ENCODE assay signal across 19 cellular contexts in genomic region chr3:51503007-51503406, GRCh38. TPM values are rescaled to one million over a fixed set of nuclear protein-coding genes. Genes with fewer than 3 reads are reported as not detected.
A peak's percentile ranks its signal among the peaks of the same experiment; 100 is the strongest.
DNase-seq lines count a peak whose midpoint lies in the region; ATAC-seq, FAIRE-seq and TF ChIP-seq lines count a peak whose summit lies in the region.
"Had no signal": no experiment of that assay in that cellular context is flagged by ENCODE, and none has a peak within 500 bp of the region (broad histone marks: within the 10 kb centered on the region; RNA-seq: fewer than 3 reads in every experiment).

No MANE protein-coding gene starts in this region.

- H2BK5ac ChIP-seq in neuronal stem cell (ENCODE audit: low read length): peak overlapping the region; percentile 22

- no peak for FAIRE-seq in GM12878 (lab: Jason Lieb, UNC)
- FAIRE-seq: D721Med, G401.6, GM19239 had no signal

- no peaks in the 10 kb centered on the region for H3K79me1 ChIP-seq in neuronal stem cell (ENCODE audit: low read depth, low read length)

- intact Hi-C loops in MCF 10A (cut with micrococcal nuclease) (loop anchor here (2.0 kb wide), 1 partner anchor 36 kb away; the partner anchor contains the start of gene RAD54L2), breast epithelium (cut with DNase I; ENCODE audit: low total_unique reads) (no loop called here), GM12878 (cut with micrococcal nuclease; ENCODE audit: unreplicated experiment) (loop anchor here (2.0 kb wide), 2 partner anchors 32 to 298 kb away; no protein-coding TSS in a partner anchor), sciatic nerve (cut with DNase I) (loop anchor here (5.0 to 10.0 kb wide), 2 partner anchors 174 to 302 kb away; no protein-coding TSS in a partner anchor)
- intact Hi-C loops in CD8-positive, alpha-beta T cell (cut with DNase I, micrococcal nuclease): loop anchor here in 1 of 2 experiments (5.0 to 10.0 kb wide), 3 partner anchors 442 to 1576 kb away; partner anchors contain the start of genes MON1A, PARP3, RBM6 and RRP9

- TF ChIP-seq RAD21 in GM12878 (IDR thresholded peaks at IDR 0.05; ENCODE audit: insufficient read depth, low read depth, low read length): no peak

- H3K27me3 Mint-ChIP-seq in MCF 10A (ENCODE audit: insufficient read depth, unreplicated experiment): no peaks in the 10 kb centered on the region
- no peaks in the 10 kb centered on the region for H3K27me3 Mint-ChIP-seq in CD8-positive, alpha-beta T cell (ENCODE audit: low read depth)
- H3K27me3 Mint-ChIP-seq: B cell; CD4-positive, alpha-beta T cell had no signal

- RAD21 ChIA-PET in GM12878 (lab: Charles Lee; ENCODE audit: unreplicated experiment): interaction anchor here (1.1 to 5.9 kb wide), 10 partner anchors 9 to 296 kb away, joined by 3 to 189 read pairs (median 18); partner anchors contain the start of genes MANF, RAD54L2 and TEX264

- 75% methylated on average over 2 of the region's 2 CpGs for WGBS in GM12878 (ENCODE audit: insufficient coverage, insufficient replicate concordance, low lambda C conversion rate, missing lambda C conversion rate)
- WGBS in neuronal stem cell (ENCODE audit: extremely low coverage in 2 of 2, insufficient read length in 2 of 2, insufficient replicate concordance in 1 of 2), 2 donors: no CpG with 5 or more reads among the region's 2 CpGs

- H3K9me3 ChIP-seq in breast epithelium (no peaks in the 10 kb centered on the region), GM12878 (replicated peaks; ENCODE audit: control insufficient read depth, insufficient read depth, low read length) (no peaks in the 10 kb centered on the region), neuronal stem cell (replicated peaks in 1 of 2; ENCODE audit: control insufficient read depth in 2 of 2, insufficient read depth in 1 of 2, low read depth in 1 of 2, low read length in 2 of 2) (no peaks in the 10 kb centered on the region)
- no peaks in the 10 kb centered on the region for H3K9me3 ChIP-seq in CD8-positive, alpha-beta T cell (ENCODE audit: low read length)
- H3K9me3 ChIP-seq: HAP-1 had no signal

- H3K9ac ChIP-seq in GM12878 (ENCODE audit: control insufficient read depth, insufficient read depth, low read length): no peak overlapping the region
- H3K9ac ChIP-seq in neuronal stem cell (ENCODE audit: low read depth, low read length, poor library complexity): no peak overlapping the region

- H3K4me1 ChIP-seq in breast epithelium: peaks cover 0 to 4% of the 10 kb centered on the region in 2 donors
- peaks cover 5% of the 10 kb centered on the region for H3K4me1 ChIP-seq in GM12878 (ENCODE audit: control insufficient read depth, insufficient read depth, low read length)
- H3K4me1 ChIP-seq in neuronal stem cell (ENCODE audit: control insufficient read depth in 2 of 2, insufficient read depth in 1 of 2, low read depth in 1 of 2, low read length in 2 of 2): peaks cover 0 to 6% of the 10 kb centered on the region in 2 donors
- peaks cover 16% of the 10 kb centered on the region for H3K4me1 ChIP-seq in CD8-positive, alpha-beta T cell (ENCODE audit: insufficient read depth, low read length)
- H3K4me1 ChIP-seq: HAP-1 had no signal

- no peaks in the 10 kb centered on the region for H3K36me3 Mint-ChIP-seq in MCF 10A (ENCODE audit: insufficient read depth, unreplicated experiment)
- H3K36me3 Mint-ChIP-seq in CD8-positive, alpha-beta T cell: peaks cover 7% of the 10 kb centered on the region

- no peak overlapping the region for H2AK5ac ChIP-seq in neuronal stem cell (ENCODE audit: low read depth, low read length)

- no peak for DNase-seq in MCF 10A (ENCODE audit: unreplicated experiment)
- DNase-seq in breast epithelium (ENCODE audit: low spot score in 2 of 2): no peak
- DNase-seq in GM12878 (ENCODE audit: low read depth, low spot score): no peak
- DNase-seq in neuronal stem cell (ENCODE audit: low spot score): no peak
- DNase-seq in CD8-positive, alpha-beta T cell: no peak
- no peak for DNase-seq in midbrain (lab: John Stamatoyannopoulos, UW)
- no peak for DNase-seq in Kasumi-1 (lab: John Stamatoyannopoulos, UW)
- no peak for DNase-seq in sciatic nerve (ENCODE audit: low spot score)
- DNase-seq: C1 segment of cervical spinal cord; CD4-positive, alpha-beta T cell; DMS153; DMS79 treated with DMSO at 0.1 percent for 48 hours; EL; GOT3 had no signal

- no peak overlapping the region for H2BK12ac ChIP-seq in neuronal stem cell (ENCODE audit: low read length)

- H3K4me2 ChIP-seq in GM12878 (ENCODE audit: control insufficient read depth, insufficient read depth): no peak overlapping the region
- H3K4me2 ChIP-seq in neuronal stem cell (ENCODE audit: insufficient read depth, low read length, poor library complexity, severe bottlenecking): no peak overlapping the region

- H4K20me1 ChIP-seq in GM12878 (ENCODE audit: control insufficient read depth, insufficient read depth): no peaks in the 10 kb centered on the region

- no peaks in the 10 kb centered on the region for H3K36me3 ChIP-seq in breast epithelium
- H3K36me3 ChIP-seq in GM12878 (ENCODE audit: control insufficient read depth in 2 of 2, insufficient read depth in 2 of 2, low read length in 1 of 2): no peaks in the 10 kb centered on the region
- no peaks in the 10 kb centered on the region for H3K36me3 ChIP-seq in neuronal stem cell (replicated peaks in 1 of 2; ENCODE audit: control insufficient read depth in 2 of 2, insufficient read depth in 2 of 2, low read length in 2 of 2)
- no peaks in the 10 kb centered on the region for H3K36me3 ChIP-seq in CD8-positive, alpha-beta T cell (ENCODE audit: insufficient read depth, low read length)
- H3K36me3 ChIP-seq: HAP-1 had no signal

- H3K79me2 ChIP-seq in GM12878 (ENCODE audit: control insufficient read depth, insufficient read depth, low read length): peaks cover 14% of the 10 kb centered on the region

- H4K91ac ChIP-seq in neuronal stem cell (ENCODE audit: low read depth, low read length, poor library complexity): no peak overlapping the region

- POLR2A ChIA-PET in MCF 10A (lab: Yijun Ruan, JAX): interaction anchor here (5.2 to 7.1 kb wide), 2 partner anchors 37 to 168 kb away, joined by 94 to 173 read pairs; partner anchors contain the start of genes RAD54L2 and TEX264
- POLR2A ChIA-PET in GM12878 (lab: Charles Lee): interaction anchor here (0.6 to 1.8 kb wide), 3 partner anchors 35 to 179 kb away, joined by 3 to 13 read pairs (median 4); partner anchors contain the start of gene RAD54L2
- POLR2A ChIA-PET in CD8-positive, alpha-beta T cell (lab: Charles Lee): no interaction called here

- no peak overlapping the region for H2BK120ac ChIP-seq in neuronal stem cell (ENCODE audit: low read depth, low read length)

- H3K9me3 Mint-ChIP-seq in MCF 10A (ENCODE audit: unreplicated experiment): no peaks in the 10 kb centered on the region
- H3K9me3 Mint-ChIP-seq in CD8-positive, alpha-beta T cell: no peaks in the 10 kb centered on the region
- H3K9me3 Mint-ChIP-seq: CD4-positive, alpha-beta T cell had no signal

- H3K27ac ChIP-seq in breast epithelium (no peak overlapping the region), GM12878 (ENCODE audit: control insufficient read depth, insufficient read depth) (no peak overlapping the region), neuronal stem cell (replicated peaks; ENCODE audit: low read length) (no peak overlapping the region)
- H3K27ac ChIP-seq in CD8-positive, alpha-beta T cell (ENCODE audit: low read depth, low read length): no peak overlapping the region

- no TSS peak for BruUV-seq in MCF 10A (replicated peaks; lab: Mats Ljungman, UMichigan)
- no TSS peak for BruUV-seq in GM12878 (replicated peaks; lab: Mats Ljungman, UMichigan)

- peak overlapping the region; percentile 32 for H3K27ac Mint-ChIP-seq in MCF 10A (ENCODE audit: low read depth, unreplicated experiment)
- H3K27ac Mint-ChIP-seq in CD8-positive, alpha-beta T cell: no peak overlapping the region
- H3K27ac Mint-ChIP-seq: B cell; CD4-positive, alpha-beta T cell had no signal

- TF ChIP-seq EP300 in GM12878 (IDR thresholded peaks at IDR 0.05; ENCODE audit: borderline replicate concordance in 1 of 2, control insufficient read depth in 1 of 2, low read depth in 2 of 2, low read length in 2 of 2): no peak

- in situ Hi-C loops in GM12878 (cut with MboI): loop anchor here (5.0 to 10.0 kb wide), 3 partner anchors 132 to 299 kb away; no protein-coding TSS in a partner anchor

- H3K23ac ChIP-seq in neuronal stem cell (ENCODE audit: low read depth, low read length, poor library complexity): no peak overlapping the region

- no peak overlapping the region for H3K4me3 Mint-ChIP-seq in MCF 10A (ENCODE audit: unreplicated experiment)
- no peak overlapping the region for H3K4me3 Mint-ChIP-seq in CD8-positive, alpha-beta T cell
- H3K4me3 Mint-ChIP-seq: B cell; CD4-positive, alpha-beta T cell had no signal

- no peak overlapping the region for H4K8ac ChIP-seq in neuronal stem cell (ENCODE audit: low read depth, low read length)

- peaks cover 8% of the 10 kb centered on the region for H3K4me1 Mint-ChIP-seq in MCF 10A (ENCODE audit: insufficient read depth, unreplicated experiment)
- peaks cover 19% of the 10 kb centered on the region for H3K4me1 Mint-ChIP-seq in CD8-positive, alpha-beta T cell (ENCODE audit: low read depth)

- TF ChIP-seq POLR2A in breast epithelium (IDR thresholded peaks at IDR 0.05): no peak
- no peak for TF ChIP-seq POLR2A in GM12878 (IDR thresholded peaks at IDR 0.05; ENCODE audit: low read depth, low read length)

- H3K14ac ChIP-seq in neuronal stem cell (ENCODE audit: low read length): no peak overlapping the region

- H3K27me3 ChIP-seq in breast epithelium (no peaks in the 10 kb centered on the region), GM12878 (replicated peaks in 1 of 2; ENCODE audit: control insufficient read depth in 2 of 2, insufficient read depth in 2 of 2, low read length in 1 of 2) (no peaks in the 10 kb centered on the region), neuronal stem cell (ENCODE audit: control insufficient read depth in 3 of 3, insufficient read depth in 3 of 3, low read depth in 1 of 3, low read length in 3 of 3) (no peaks in the 10 kb centered on the region)
- no peaks in the 10 kb centered on the region for H3K27me3 ChIP-seq in CD8-positive, alpha-beta T cell (ENCODE audit: insufficient read depth, low read length)

- CTCF ChIA-PET in MCF 10A (lab: Yijun Ruan, JAX) (interaction anchor here (0.6 to 6.2 kb wide), 20 partner anchors 18 to 701 kb away, joined by 3 to 213 read pairs (median 7); partner anchors contain the start of genes RAD54L2, RBM15B and TEX264), GM12878 (lab: Yijun Ruan, JAX) (interaction anchor here (1.4 to 8.0 kb wide), 14 partner anchors 15 to 296 kb away, joined by 4 to 331 read pairs (median 25); partner anchors contain the start of genes MANF, RAD54L2 and TEX264)
- CTCF ChIA-PET in CD8-positive, alpha-beta T cell (lab: Charles Lee): interaction anchor here (1.9 to 8.1 kb wide), 6 partner anchors 10 to 297 kb away, joined by 4 to 159 read pairs (median 68); partner anchors contain the start of gene TEX264

- SMC1A ChIA-PET in GM12878 (lab: Charles Lee; ENCODE audit: uncharacterized antibody, unreplicated experiment): interaction anchor here (0.6 to 6.2 kb wide), 14 partner anchors 11 to 182 kb away, joined by 3 to 168 read pairs (median 8); partner anchors contain the start of genes RAD54L2 and TEX264

- TF ChIP-seq CTCF in MCF 10A (IDR thresholded peaks at IDR 0.05; ENCODE audit: unreplicated experiment) (no peak), breast epithelium (IDR thresholded peaks at IDR 0.05) (no peak), GM12878 (IDR thresholded peaks at IDR 0.05 in 2 of 3, conservative IDR thresholded peaks at IDR 0.05 in 1 of 3; ENCODE audit: control insufficient read depth in 2 of 3, extremely low read depth in 1 of 3, insufficient read depth in 1 of 3, low read depth in 3 of 3, low read length in 3 of 3) (no peak)
- TF ChIP-seq CTCF in CD8-positive, alpha-beta T cell (IDR thresholded peaks at IDR 0.05): no peak

- H3K4me3 ChIP-seq in breast epithelium (no peak overlapping the region), GM12878 (no peak overlapping the region), neuronal stem cell (ENCODE audit: low read length in 2 of 2) (no peak overlapping the region)
- H3K4me3 ChIP-seq in CD8-positive, alpha-beta T cell (ENCODE audit: low read depth, low read length): no peak overlapping the region
- H3K4me3 ChIP-seq: HAP-1 had no signal

- H2AFZ ChIP-seq in GM12878 (ENCODE audit: control insufficient read depth, low read depth, low read length) (no peak overlapping the region), neuronal stem cell (ENCODE audit: low read length) (no peak overlapping the region)

- ATAC-seq in GM12878 (no peak), sciatic nerve (no peak)
- ATAC-seq in CD8-positive, alpha-beta T cell: no peak

- H3K18ac ChIP-seq in neuronal stem cell (ENCODE audit: low read length): no peak overlapping the region

- H3K4ac ChIP-seq in neuronal stem cell (ENCODE audit: low read length): no peak overlapping the region

- no peak overlapping the region for H2BK15ac ChIP-seq in neuronal stem cell (ENCODE audit: low read length)

RNA-seq across cellular contexts. Expression of gene DCAF1, which starts 3.2 kb away (rescaled TPM):
- total RNA-seq in MCF 10A (2022): 17.9 and 19.7 TPM in 2 replicates
- total RNA-seq in breast epithelium: 10 to 100 TPM; 19.0 to 30.0 (median 22.3) TPM
- total RNA-seq in GM12878 (2013; cell fraction: nucleolus; rRNA removed): 35.2 and 38.1 TPM in 2 replicates
- 22.6 and 23.9 TPM in 2 replicates for total RNA-seq in GM12878 (2014; rRNA removed)
- 22.0 and 22.9 TPM in 2 replicates for total RNA-seq in GM12878 (2014; rRNA removed; fragmentation: Illumina TruSeq; extraction: Trizol)
- total RNA-seq in GM12878 (2021): 28.8 and 31.5 TPM in 2 replicates
- polyA plus RNA-seq in GM12878 (2011; ENCODE audit: low read depth): 11.0 TPM
- polyA plus RNA-seq in GM12878 (2011; rRNA removed): 20.8 and 24.1 TPM in 2 replicates
- 19.1 and 23.0 TPM in 2 replicates for polyA plus RNA-seq in GM12878 (2011; cell fraction: cytosol; rRNA removed)
- 20.4 and 29.3 TPM in 2 replicates for polyA plus RNA-seq in GM12878 (2011; cell fraction: nucleus; rRNA removed)
- polyA plus RNA-seq in GM12878 (2012): 11.0 and 13.9 TPM in 2 replicates
- polyA plus RNA-seq in GM12878 (2014; fragmentation: Illumina TruSeq; extraction: Trizol): 33.9 and 38.4 TPM in 2 replicates
- 1 to 10 TPM; 2.7 to 7.8 TPM for polyA plus RNA-seq in GM12878 (2014; fragmentation: Nextera tagmentation; extraction: Ambion mirVana)
- polyA plus RNA-seq in GM12878 (2014; rRNA removed): 22.6 and 25.2 TPM in 2 replicates
- 10 to 100 TPM; 20.1 to 22.6 TPM for polyA plus RNA-seq in GM12878 (2016; fragmentation: Nextera tagmentation; extraction: Ambion mirVana)
- polyA minus RNA-seq in GM12878 (2011; rRNA and poly(A)+ RNA removed): 42.8 and 51.9 TPM in 2 replicates
- polyA minus RNA-seq in GM12878 (2011; cell fraction: cytosol; rRNA and poly(A)+ RNA removed): 14.4 and 18.5 TPM in 2 replicates
- polyA minus RNA-seq in GM12878 (2011; cell fraction: nucleus; rRNA and poly(A)+ RNA removed): 10.6 and 18.0 TPM in 2 replicates
- 10.8 TPM for polyA plus RNA-seq in neuronal stem cell (2013, experiment 1 of 2)
- 10.8 TPM for polyA plus RNA-seq in neuronal stem cell (2013, experiment 2 of 2)
- total RNA-seq in CD8-positive, alpha-beta T cell: 10 to 100 TPM; 18.3 to 18.5 TPM
- 19.8 TPM for total RNA-seq in sciatic nerve

RNA-seq across cellular contexts. Expression of gene RAD54L2, which starts 35.5 kb away (rescaled TPM):
- 23.5 and 28.2 TPM in 2 replicates for total RNA-seq in MCF 10A (2022)
- 10 to 100 TPM; 20.2 to 28.5 (median 22.6) TPM for total RNA-seq in breast epithelium
- total RNA-seq in GM12878 (2013; cell fraction: nucleolus; rRNA removed): 97.1 and 117 TPM in 2 replicates
- 12.0 and 12.8 TPM in 2 replicates for total RNA-seq in GM12878 (2014; rRNA removed)
- total RNA-seq in GM12878 (2014; rRNA removed; fragmentation: Illumina TruSeq; extraction: Trizol): 12.2 and 12.6 TPM in 2 replicates
- 23.8 and 24.7 TPM in 2 replicates for total RNA-seq in GM12878 (2021)
- polyA plus RNA-seq in GM12878 (2011; ENCODE audit: low read depth): 5.1 TPM
- 7.0 and 8.0 TPM in 2 replicates for polyA plus RNA-seq in GM12878 (2011; rRNA removed)
- 6.1 and 7.3 TPM in 2 replicates for polyA plus RNA-seq in GM12878 (2011; cell fraction: cytosol; rRNA removed)
- polyA plus RNA-seq in GM12878 (2011; cell fraction: nucleus; rRNA removed): 13.9 and 15.6 TPM in 2 replicates
- polyA plus RNA-seq in GM12878 (2012): 4.6 and 7.9 TPM in 2 replicates
- 10.3 and 10.7 TPM in 2 replicates for polyA plus RNA-seq in GM12878 (2014; fragmentation: Illumina TruSeq; extraction: Trizol)
- polyA plus RNA-seq in GM12878 (2014; fragmentation: Nextera tagmentation; extraction: Ambion mirVana): 1 to 10 TPM; 2.2 to 4.2 TPM
- 7.1 TPM in 2 replicates for polyA plus RNA-seq in GM12878 (2014; rRNA removed)
- polyA plus RNA-seq in GM12878 (2016; fragmentation: Nextera tagmentation; extraction: Ambion mirVana): 10 to 100 TPM; 15.2 to 16.4 TPM
- 31.8 and 37.1 TPM in 2 replicates for polyA minus RNA-seq in GM12878 (2011; rRNA and poly(A)+ RNA removed)
- 12.2 and 12.8 TPM in 2 replicates for polyA minus RNA-seq in GM12878 (2011; cell fraction: cytosol; rRNA and poly(A)+ RNA removed)
- 17.3 and 29.2 TPM in 2 replicates for polyA minus RNA-seq in GM12878 (2011; cell fraction: nucleus; rRNA and poly(A)+ RNA removed)
- 12.2 TPM for polyA plus RNA-seq in neuronal stem cell (2013, experiment 1 of 2)
- polyA plus RNA-seq in neuronal stem cell (2013, experiment 2 of 2): 11.9 TPM
- 10 to 100 TPM; 34.8 to 37.4 TPM for total RNA-seq in CD8-positive, alpha-beta T cell
- total RNA-seq in sciatic nerve: 30.3 TPM
